Comparison of ENCODE assay signal across 14 cellular contexts in the genomic region with DNA sequence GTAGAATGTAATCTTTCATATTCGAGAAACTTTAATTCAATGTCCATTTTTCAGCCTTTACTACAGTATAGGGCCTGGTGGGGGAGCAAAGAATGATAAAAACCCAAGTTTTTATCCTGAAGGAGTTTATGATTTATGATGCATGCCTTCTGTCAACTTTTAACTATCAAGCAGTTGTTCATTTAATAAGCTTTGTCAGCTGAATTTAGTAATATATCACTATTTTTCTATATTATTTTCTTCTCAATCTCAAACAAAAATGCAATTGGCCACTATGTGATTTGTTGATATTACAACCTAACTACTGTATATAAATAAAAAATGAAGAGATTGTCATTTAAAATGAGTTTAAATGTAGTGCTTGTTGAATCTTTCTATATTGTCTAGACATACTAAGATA. TPM values are rescaled to one million over a fixed set of nuclear protein-coding genes. Genes with fewer than 3 reads are reported as not detected.
A peak's percentile ranks its signal among the peaks of the same experiment; 100 is the strongest.
DNase-seq lines count a peak whose midpoint lies in the region; ATAC-seq, FAIRE-seq and TF ChIP-seq lines count a peak whose summit lies in the region.
"Had no signal": no experiment of that assay in that cellular context is flagged by ENCODE, and none has a peak within 500 bp of the region (broad histone marks: within the 10 kb centered on the region; RNA-seq: fewer than 3 reads in every experiment).

No MANE protein-coding gene starts in this region.

- H4K20me1 ChIP-seq in GM23248 (ENCODE audit: insufficient read depth) (no peaks in the 10 kb centered on the region), keratinocyte (ENCODE audit: control insufficient read depth, extremely low read depth, insufficient read depth, low read length) (no peaks in the 10 kb centered on the region)

- no peaks in the 10 kb centered on the region for H3K9me3 ChIP-seq in CD4-positive, CD25-positive, alpha-beta regulatory T cell (ENCODE audit: control insufficient read depth in 2 of 2, low read length in 2 of 2)
- H3K9me3 ChIP-seq in GM23248 (ENCODE audit: low read depth) = no peaks in the 10 kb centered on the region
- H3K9me3 ChIP-seq in keratinocyte (ENCODE audit: control insufficient read depth, low read depth, low read length) = no peaks in the 10 kb centered on the region
- H3K9me3 ChIP-seq: thoracic aorta had no signal

- dilution Hi-C loops in keratinocyte (cut with MboI; ENCODE audit: extremely low pct_ligation_motif_present, low sequenced_read_pairs) = no loop called here

- CTCF ChIA-PET in activated CD4-positive, alpha-beta memory T cell treated with anti-CD3 and anti-CD28 coated beads, Interleukin-2, amount 10 ng/mL, durations not matched to agents 7 days and 5 days (lab: Charles Lee) = interaction anchor here (1.2 to 1.6 kb wide), 3 partner anchors 15 to 78 kb away, joined by 3 to 7 read pairs (median 3); no protein-coding TSS in a partner anchor

- in situ Hi-C loops in GM23248 (cut with MboI) = no loop called here

- H3K79me2 ChIP-seq in GM23248 (ENCODE audit: insufficient read depth) (peaks cover 67% of the 10 kb centered on the region), keratinocyte (ENCODE audit: control insufficient read depth, insufficient read depth, low read length) (peaks cover 45% of the 10 kb centered on the region)

- POLR2A ChIA-PET in activated CD4-positive, alpha-beta memory T cell treated with anti-CD3 and anti-CD28 coated beads, Interleukin-2, amount 10 ng/mL, durations not matched to agents 7 days and 5 days (lab: Charles Lee) = interaction anchor here (1.7 kb wide), 1 partner anchor 78 kb away, joined by 12 read pairs; a partner anchor contains a TSS

- peak overlapping the region; percentile 33 for H3K27ac ChIP-seq in CD4-positive, CD25-positive, alpha-beta regulatory T cell (ENCODE audit: insufficient read depth, low read length, poor library complexity, severe bottlenecking)
- no peak overlapping the region for H3K27ac ChIP-seq in GM23248
- no peak overlapping the region for H3K27ac ChIP-seq in keratinocyte (ENCODE audit: control insufficient read depth, insufficient read depth, low read length)
- H3K27ac ChIP-seq: coronary artery, skin epidermis, thoracic aorta had no signal

- H3K4me1 ChIP-seq in CD4-positive, CD25-positive, alpha-beta regulatory T cell (ENCODE audit: control insufficient read depth, insufficient read depth, low read length, poor library complexity, severe bottlenecking) = peaks cover 37% of the 10 kb centered on the region
- H3K4me1 ChIP-seq in GM23248 (ENCODE audit: insufficient read depth) (peaks cover 32% of the 10 kb centered on the region), keratinocyte (ENCODE audit: control insufficient read depth, extremely low read depth, insufficient read depth, low read length) (peaks cover 19% of the 10 kb centered on the region)

- H3K9me1 ChIP-seq in keratinocyte (ENCODE audit: control insufficient read depth, extremely low read depth, insufficient read depth, low read length) = no peaks in the 10 kb centered on the region

- H3K9me3 Mint-ChIP-seq in CD4-positive, CD25-positive, alpha-beta regulatory T cell = peaks cover 0 to 2% (median 0%) of the 10 kb centered on the region in 7 donors
- H3K9me3 Mint-ChIP-seq in activated CD4-positive, alpha-beta memory T cell treated with anti-CD3 and anti-CD28 coated beads, Interleukin-2, amount 10 ng/mL, durations not matched to agents 7 days and 5 days = no peaks in the 10 kb centered on the region

- 0 to 9% methylated on average over 1 of the region's 1 CpG for WGBS in GM23248 (ENCODE audit: low coverage in 1 of 2, low lambda C conversion rate in 2 of 2, missing lambda C conversion rate in 2 of 2), 2 experiments

- H3K4me2 ChIP-seq in GM23248 (ENCODE audit: unreplicated experiment) (peak overlapping the region; percentile 73), keratinocyte (ENCODE audit: control insufficient read depth, extremely low read depth, insufficient read depth, low read depth, low read length) (peak overlapping the region; percentile 90)

- peak overlapping the region; percentile 15; the same call in 1 of the 2 replicates for H3K9ac ChIP-seq in GM23248
- H3K9ac ChIP-seq in keratinocyte (ENCODE audit: control insufficient read depth, extremely low read depth, insufficient read depth, low read length) = no peak overlapping the region

- H3K36me3 ChIP-seq in CD4-positive, CD25-positive, alpha-beta regulatory T cell (ENCODE audit: control insufficient read depth, insufficient read depth, low read length) = peaks cover 31% of the 10 kb centered on the region
- H3K36me3 ChIP-seq in GM23248 (ENCODE audit: low read depth) (peaks cover 37% of the 10 kb centered on the region), keratinocyte (ENCODE audit: control insufficient read depth in 2 of 2, extremely low read depth in 1 of 2, insufficient read depth in 2 of 2, low read length in 2 of 2) (peaks cover 8 to 13% of the 10 kb centered on the region in 2 experiments)

- H3K4me3 Mint-ChIP-seq in CD4-positive, CD25-positive, alpha-beta regulatory T cell = peak overlapping the region; percentile 59 to 99 (median 94)
- peak overlapping the region; percentile 25 for H3K4me3 Mint-ChIP-seq in activated CD4-positive, alpha-beta memory T cell treated with anti-CD3 and anti-CD28 coated beads, Interleukin-2, amount 10 ng/mL, durations not matched to agents 7 days and 5 days

- peaks cover 15% of the 10 kb centered on the region for H3K36me3 Mint-ChIP-seq in CD4-positive, CD25-positive, alpha-beta regulatory T cell
- peaks cover 24% of the 10 kb centered on the region for H3K36me3 Mint-ChIP-seq in activated CD4-positive, alpha-beta memory T cell treated with anti-CD3 and anti-CD28 coated beads, Interleukin-2, amount 10 ng/mL, durations not matched to agents 7 days and 5 days (ENCODE audit: low read depth)

- H3K9me2 ChIP-seq in GM23248 (ENCODE audit: insufficient read depth) = no peaks in the 10 kb centered on the region

- ATAC-seq in CD4-positive, CD25-positive, alpha-beta regulatory T cell (ENCODE audit: low read depth in 2 of 2) = no peak
- no peak for ATAC-seq in left colon

- H3K4me1 Mint-ChIP-seq in CD4-positive, CD25-positive, alpha-beta regulatory T cell = peaks cover 9 to 51% (median 26%) of the 10 kb centered on the region in 4 donors
- H3K4me1 Mint-ChIP-seq in activated CD4-positive, alpha-beta memory T cell treated with anti-CD3 and anti-CD28 coated beads, Interleukin-2, amount 10 ng/mL, durations not matched to agents 7 days and 5 days = peaks cover 43% of the 10 kb centered on the region

- intact Hi-C loops in left colon (cut with DNase I, micrococcal nuclease) = loop anchor here in 1 of 2 donors (5.0 kb wide), 1 partner anchor 77 kb away; a partner anchor contains a TSS

- TF ChIP-seq CTCF in keratinocyte (optimal IDR thresholded peaks at IDR 0.05 in 1 of 3, IDR thresholded peaks at IDR 0.05 in 1 of 3, conservative IDR thresholded peaks at IDR 0.05 in 1 of 3; ENCODE audit: extremely low read depth in 1 of 3, insufficient read depth in 2 of 3, low read length in 3 of 3) (no peak), GM10266 (IDR thresholded peaks at IDR 0.05; ENCODE audit: control insufficient read depth, insufficient read depth, low read depth, missing control alignments) (no peak)

- peak overlapping the region in 1 of 3 donors; percentile 97 for H3K27ac Mint-ChIP-seq in CD4-positive, CD25-positive, alpha-beta regulatory T cell
- peak overlapping the region; percentile 9 for H3K27ac Mint-ChIP-seq in activated CD4-positive, alpha-beta memory T cell treated with anti-CD3 and anti-CD28 coated beads, Interleukin-2, amount 10 ng/mL, durations not matched to agents 7 days and 5 days

- peak overlapping the region; percentile 68 for H3K4me3 ChIP-seq in CD4-positive, CD25-positive, alpha-beta regulatory T cell (ENCODE audit: low read depth, low read length)
- H3K4me3 ChIP-seq in GM23248 (peak overlapping the region; percentile 89), keratinocyte (ENCODE audit: control insufficient read depth in 2 of 3, extremely low read depth in 1 of 3, insufficient read depth in 2 of 3, low read depth in 1 of 3, low read length in 3 of 3) (no peak overlapping the region)
- H3K4me3 ChIP-seq: coronary artery, skin epidermis, thoracic aorta had no signal

- no peaks in the 10 kb centered on the region for H3K27me3 ChIP-seq in CD4-positive, CD25-positive, alpha-beta regulatory T cell (ENCODE audit: control insufficient read depth, insufficient read depth, low read length)
- H3K27me3 ChIP-seq in GM23248 (replicated peaks; ENCODE audit: insufficient read depth) = no peaks in the 10 kb centered on the region
- no peaks in the 10 kb centered on the region for H3K27me3 ChIP-seq in keratinocyte (ENCODE audit: control insufficient read depth, extremely low read depth, insufficient read depth, low read length)

- no peak for FAIRE-seq in keratinocyte (lab: Jason Lieb, UNC)

- H3K27me3 Mint-ChIP-seq in CD4-positive, CD25-positive, alpha-beta regulatory T cell = no peaks in the 10 kb centered on the region
- no peaks in the 10 kb centered on the region for H3K27me3 Mint-ChIP-seq in activated CD4-positive, alpha-beta memory T cell treated with anti-CD3 and anti-CD28 coated beads, Interleukin-2, amount 10 ng/mL, durations not matched to agents 7 days and 5 days

- H3F3A ChIP-seq in GM23248 (ENCODE audit: insufficient read depth) = peaks cover 31% of the 10 kb centered on the region

- DNase-seq in CD4-positive, CD25-positive, alpha-beta regulatory T cell = no peak
- no peak for DNase-seq in GM23248
- DNase-seq in activated CD4-positive, alpha-beta memory T cell treated with anti-CD3 and anti-CD28 coated beads, Interleukin-2, amount 10 ng/mL, durations not matched to agents 7 days and 5 days = no peak
- DNase-seq in keratinocyte (ENCODE audit: low read depth, low spot score) = no peak
- no peak for DNase-seq in GM10266 (ENCODE audit: extremely low spot score)
- DNase-seq in left colon = no peak
- DNase-seq in DMS 273 (lab: John Stamatoyannopoulos, UW; ENCODE audit: unreplicated experiment) = no peak
- DNase-seq in NCI-H187 (lab: John Stamatoyannopoulos, UW) = no peak
- DNase-seq: activated CD4-positive, CD25-positive, alpha-beta regulatory T cell; activated naive CD4-positive, alpha-beta T cell treated with anti-CD3 and anti-CD28 coated beads, Interleukin-2, amount 50 U/mL, for 16 hours; islet precursor cell had no signal

- H2AFZ ChIP-seq in GM23248 (no peak overlapping the region), keratinocyte (ENCODE audit: control insufficient read depth, low read length) (no peak overlapping the region)

RNA-seq across cellular contexts. Expression of a gene that starts 2.4 kb away (rescaled TPM):
- total RNA-seq in CD4-positive, CD25-positive, alpha-beta regulatory T cell = 25.6 TPM
- polyA plus RNA-seq in CD4-positive, CD25-positive, alpha-beta regulatory T cell = 10 to 100 TPM; 31.8 to 55.6 (median 44.5) TPM
- 34.2 and 61.3 TPM in 2 replicates for total RNA-seq in GM23248 (2014; rRNA removed; shearing (Covaris generic))
- polyA plus RNA-seq in GM23248 (2016; fragmentation: Nextera tagmentation; extraction: Ambion mirVana) (27.1 and 28.5 TPM in 2 replicates), keratinocyte (26.1 to 44.6 TPM (median 34.2 TPM) in 3 replicates)
- 10 to 100 TPM; 33.0 to 33.8 TPM for total RNA-seq in activated CD4-positive, alpha-beta memory T cell treated with anti-CD3 and anti-CD28 coated beads, Interleukin-2, amount 10 ng/mL, durations not matched to agents 7 days and 5 days
- polyA plus RNA-seq in keratinocyte (2011; ENCODE audit: low read depth) = 11.1 TPM
- 15.9 and 22.8 TPM in 2 replicates for polyA plus RNA-seq in keratinocyte (2011; cell fraction: cytosol; rRNA removed)
- polyA plus RNA-seq in keratinocyte (2011; cell fraction: nucleus; rRNA removed) = 45.5 and 53.7 TPM in 2 replicates
- 24.8 and 32.8 TPM in 2 replicates for polyA plus RNA-seq in keratinocyte (2012; ENCODE audit: low replicate concordance)
- polyA minus RNA-seq in keratinocyte = 13.3 to 27.6 TPM (median 23.9 TPM) in 3 replicates
- 26.5 TPM for polyA minus RNA-seq in keratinocyte (2011; cell fraction: cytosol; rRNA and poly(A)+ RNA removed)
- polyA minus RNA-seq in keratinocyte (2011; cell fraction: nucleus; rRNA and poly(A)+ RNA removed) = 19.4 and 25.8 TPM in 2 replicates
- 10 to 100 TPM; 21.1 to 30.8 TPM for total RNA-seq in left colon

Comparison
In these comparisons a context has a peak if more than half of its experiments do, and no peak if none do; other contexts are left out.
1. H3K4me3 ChIP-seq: peak in CD4-positive, CD25-positive, alpha-beta regulatory T cell (single experiment) and GM23248 (single experiment); none in keratinocyte (0 of 3).